Comparison of ENCODE assay signal across 8 cellular contexts in genomic region chr13:28140433-28141125, GRCh38. TPM values are rescaled to one million over a fixed set of nuclear protein-coding genes. Genes with fewer than 3 reads are reported as not detected.
A peak's percentile ranks its signal among the peaks of the same experiment; 100 is the strongest.
DNase-seq lines count a peak whose midpoint lies in the region.

No MANE protein-coding gene starts in this region.

- peak overlapping the region; percentile 95 for H3K27ac ChIP-seq in subcutaneous abdominal adipose tissue (ENCODE audit: low read depth, low read length)

- intact Hi-C loops in activated CD4-positive, alpha-beta T cell treated with anti-CD3 and anti-CD28 coated beads, Interleukin-2, amount 10 ng/mL, durations not matched to agents 24 days and 14 days (cut with micrococcal nuclease) = loop anchor here (10.0 kb wide), 1 partner anchor 1006 kb away; no protein-coding TSS in a partner anchor
- intact Hi-C loops in activated CD4-positive, alpha-beta memory T cell treated with anti-CD3 and anti-CD28 coated beads for 36 hours (cut with micrococcal nuclease) = no loop called here

- peaks cover 0 to 35% (median 25%) of the 10 kb centered on the region in 5 donors for H3K4me1 ChIP-seq in subcutaneous abdominal adipose tissue (ENCODE audit: control insufficient read depth in 5 of 5, insufficient read depth in 5 of 5, low read length in 5 of 5)

- POLR2A ChIA-PET in activated CD4-positive, alpha-beta memory T cell treated with anti-CD3 and anti-CD28 coated beads for 36 hours (lab: Charles Lee) = no interaction called here

- H3K4me1 Mint-ChIP-seq in activated CD4-positive, alpha-beta T cell treated with anti-CD3 and anti-CD28 coated beads, Interleukin-2, amount 10 ng/mL, durations not matched to agents 24 days and 14 days = peaks cover 42% of the 10 kb centered on the region
- peaks cover 53% of the 10 kb centered on the region for H3K4me1 Mint-ChIP-seq in activated CD4-positive, alpha-beta memory T cell treated with anti-CD3 and anti-CD28 coated beads for 36 hours (ENCODE audit: low read depth)

- DNase-seq in activated CD4-positive, alpha-beta T cell treated with anti-CD3 and anti-CD28 coated beads, Interleukin-2, amount 10 ng/mL, durations not matched to agents 24 days and 14 days = no peak
- no peak for DNase-seq in activated CD4-positive, alpha-beta T cell treated with anti-CD3 and anti-CD28 coated beads, Interleukin-2, amount 50 U/mL, for 1 hour
- DNase-seq in activated CD4-positive, alpha-beta memory T cell treated with anti-CD3 and anti-CD28 coated beads for 36 hours = no peak
- DNase-seq in HuH-7 (ENCODE audit: low spot score) (no peak), mucosa of gallbladder (ENCODE audit: low spot score) (no peak), RPMI8226 (no peak)

- H3K9me3 ChIP-seq in subcutaneous abdominal adipose tissue (ENCODE audit: control insufficient read depth in 5 of 5, low read length in 5 of 5) = no peaks in the 10 kb centered on the region

- H3K27me3 Mint-ChIP-seq in activated CD4-positive, alpha-beta T cell treated with anti-CD3 and anti-CD28 coated beads, Interleukin-2, amount 10 ng/mL, durations not matched to agents 24 days and 14 days = no peaks in the 10 kb centered on the region
- H3K27me3 Mint-ChIP-seq in activated CD4-positive, alpha-beta memory T cell treated with anti-CD3 and anti-CD28 coated beads for 36 hours = no peaks in the 10 kb centered on the region

- H3K27me3 ChIP-seq in subcutaneous abdominal adipose tissue (ENCODE audit: control insufficient read depth in 5 of 5, insufficient read depth in 4 of 5, low read length in 5 of 5) = no peaks in the 10 kb centered on the region

- peak overlapping the region; percentile 95 for H3K27ac Mint-ChIP-seq in activated CD4-positive, alpha-beta T cell treated with anti-CD3 and anti-CD28 coated beads, Interleukin-2, amount 10 ng/mL, durations not matched to agents 24 days and 14 days
- H3K27ac Mint-ChIP-seq in activated CD4-positive, alpha-beta memory T cell treated with anti-CD3 and anti-CD28 coated beads for 36 hours = peak overlapping the region; percentile 98

- peaks cover 8% of the 10 kb centered on the region for H3K36me3 Mint-ChIP-seq in activated CD4-positive, alpha-beta T cell treated with anti-CD3 and anti-CD28 coated beads, Interleukin-2, amount 10 ng/mL, durations not matched to agents 24 days and 14 days (ENCODE audit: low read depth)
- peaks cover 4% of the 10 kb centered on the region for H3K36me3 Mint-ChIP-seq in activated CD4-positive, alpha-beta memory T cell treated with anti-CD3 and anti-CD28 coated beads for 36 hours

- H3K9ac ChIP-seq in subcutaneous abdominal adipose tissue (ENCODE audit: low read length in 5 of 5) = peak overlapping the region in 3 of 5 donors; percentile 1 to 73 (median 58)

- no peaks in the 10 kb centered on the region for H3K36me3 ChIP-seq in subcutaneous abdominal adipose tissue (ENCODE audit: control insufficient read depth in 5 of 5, insufficient read depth in 5 of 5, low read length in 5 of 5)

- H3K4me3 Mint-ChIP-seq in activated CD4-positive, alpha-beta T cell treated with anti-CD3 and anti-CD28 coated beads, Interleukin-2, amount 10 ng/mL, durations not matched to agents 24 days and 14 days = peak overlapping the region; percentile 88
- H3K4me3 Mint-ChIP-seq in activated CD4-positive, alpha-beta memory T cell treated with anti-CD3 and anti-CD28 coated beads for 36 hours = peak overlapping the region; percentile 91

- CTCF ChIA-PET in activated CD4-positive, alpha-beta memory T cell treated with anti-CD3 and anti-CD28 coated beads for 36 hours (lab: Charles Lee) = interaction anchor here (0.7 kb wide), 1 partner anchor 681 kb away, joined by 4 read pairs; no protein-coding TSS in a partner anchor

- H3K4me3 ChIP-seq in iPS-11a (ENCODE audit: low read depth, low read length) (peak overlapping the region; percentile 98), subcutaneous abdominal adipose tissue (ENCODE audit: low read depth in 1 of 5, low read length in 5 of 5) (peak overlapping the region in 4 of 5 donors; percentile 84 to 92 (median 86))

- no peaks in the 10 kb centered on the region for H3K9me3 Mint-ChIP-seq in activated CD4-positive, alpha-beta T cell treated with anti-CD3 and anti-CD28 coated beads, Interleukin-2, amount 10 ng/mL, durations not matched to agents 24 days and 14 days
- H3K9me3 Mint-ChIP-seq in activated CD4-positive, alpha-beta memory T cell treated with anti-CD3 and anti-CD28 coated beads for 36 hours = no peaks in the 10 kb centered on the region

RNA-seq across cellular contexts. Expression of gene PAN3, which starts 2.2 kb away (rescaled TPM):
- total RNA-seq in activated CD4-positive, alpha-beta T cell treated with anti-CD3 and anti-CD28 coated beads, Interleukin-2, amount 10 ng/mL, durations not matched to agents 24 days and 14 days = 31.2 and 32.7 TPM in 2 replicates
- 10 to 100 TPM; 26.0 to 28.3 TPM for total RNA-seq in activated CD4-positive, alpha-beta memory T cell treated with anti-CD3 and anti-CD28 coated beads for 36 hours
- 36.1 TPM for total RNA-seq in mucosa of gallbladder

RNA-seq across cellular contexts. Expression of gene FLT3, which starts 40.2 kb away (rescaled TPM):
- not detected in 2 replicates for total RNA-seq in activated CD4-positive, alpha-beta T cell treated with anti-CD3 and anti-CD28 coated beads, Interleukin-2, amount 10 ng/mL, durations not matched to agents 24 days and 14 days
- not detected for total RNA-seq in activated CD4-positive, alpha-beta memory T cell treated with anti-CD3 and anti-CD28 coated beads for 36 hours
- total RNA-seq in mucosa of gallbladder = 0.60 TPM
